Comparison of ENCODE assay signal across 22 cellular contexts in genomic region chr18:9244376-9244775, GRCh38.
DNase-seq lines count a peak whose midpoint lies in the region; ATAC-seq and TF ChIP-seq lines count a peak whose summit lies in the region.
"Had no signal": no experiment of that assay in that cellular context is flagged by ENCODE, and none has a peak within 500 bp of the region (broad histone marks: within the 10 kb centered on the region; RNA-seq: fewer than 3 reads in every experiment).

No MANE protein-coding gene starts in this region.

- no peaks in the 10 kb centered on the region for H3K27me3 ChIP-seq in ascending aorta

- no peaks in the 10 kb centered on the region for H3K4me1 ChIP-seq in ascending aorta

- intact Hi-C loops in activated CD4-positive, alpha-beta memory T cell treated with anti-CD3 and anti-CD28 coated beads for 36 hours (cut with micrococcal nuclease), result loop anchor here (5.0 kb wide), 3 partner anchors 93 to 162 kb away; no protein-coding TSS in a partner anchor
- intact Hi-C loops in ascending aorta (cut with DNase I), result no loop called here

- no peak overlapping the region for H3K27ac ChIP-seq in ascending aorta
- H3K27ac ChIP-seq: 22Rv1, C4-2B, KMS-11 had no signal

- no peaks in the 10 kb centered on the region for H3K9me3 Mint-ChIP-seq in activated T-cell treated with anti-CD3 and anti-CD28 coated beads, Interleukin-2, amount 50 U/mL, for 72 hours
- no peaks in the 10 kb centered on the region for H3K9me3 Mint-ChIP-seq in activated CD4-positive, alpha-beta memory T cell treated with anti-CD3 and anti-CD28 coated beads for 36 hours
- no peaks in the 10 kb centered on the region for H3K9me3 Mint-ChIP-seq in mesothelial cell of epicardium
- H3K9me3 Mint-ChIP-seq: CD8-positive, alpha-beta memory T cell; IgD-negative memory B cell had no signal

- POLR2A ChIA-PET in activated CD4-positive, alpha-beta memory T cell treated with anti-CD3 and anti-CD28 coated beads for 36 hours (lab: Charles Lee), result interaction anchor here (1.0 to 1.6 kb wide), 3 partner anchors 107 to 162 kb away, joined by 3 to 7 read pairs (median 6); partner anchors contain the start of gene ANKRD12

- no peaks in the 10 kb centered on the region for H3K4me1 Mint-ChIP-seq in activated T-cell treated with anti-CD3 and anti-CD28 coated beads, Interleukin-2, amount 50 U/mL, for 72 hours (ENCODE audit: low read depth)
- H3K4me1 Mint-ChIP-seq in activated CD4-positive, alpha-beta memory T cell treated with anti-CD3 and anti-CD28 coated beads for 36 hours (ENCODE audit: low read depth), result peaks cover 22% of the 10 kb centered on the region
- no peaks in the 10 kb centered on the region for H3K4me1 Mint-ChIP-seq in mesothelial cell of epicardium

- ATAC-seq in activated CD4-positive, CD25-positive, alpha-beta regulatory T cell treated with anti-CD3 and anti-CD28 coated beads, Interleukin-2, amount 50 U/mL, for 24 hours, result peak; percentile 65 to 68
- ATAC-seq in activated T-cell treated with anti-CD3 and anti-CD28 coated beads, Interleukin-2, amount 50 U/mL, for 72 hours (replicated peaks in 1 of 2), result peak; percentile 59 to 76
- ATAC-seq: Panc1 had no signal

- peaks cover 13 to 57% of the 10 kb centered on the region in 2 donors for H3K36me3 ChIP-seq in ascending aorta

- H3K9me3 ChIP-seq in ascending aorta, result no peaks in the 10 kb centered on the region

- H3K27ac Mint-ChIP-seq in activated T-cell treated with anti-CD3 and anti-CD28 coated beads, Interleukin-2, amount 50 U/mL, for 72 hours, result peak overlapping the region; percentile 97
- H3K27ac Mint-ChIP-seq in activated CD4-positive, alpha-beta memory T cell treated with anti-CD3 and anti-CD28 coated beads for 36 hours, result peak overlapping the region; percentile 84
- peak overlapping the region; percentile 12 for H3K27ac Mint-ChIP-seq in mesothelial cell of epicardium
- H3K27ac Mint-ChIP-seq: B cell had no signal

- no peak for TF ChIP-seq CTCF in mesothelial cell of epicardium (IDR thresholded peaks at IDR 0.05; ENCODE audit: unreplicated experiment)
- TF ChIP-seq CTCF in ascending aorta (IDR thresholded peaks at IDR 0.05), result no peak

- H3K4me3 Mint-ChIP-seq in activated T-cell treated with anti-CD3 and anti-CD28 coated beads, Interleukin-2, amount 50 U/mL, for 72 hours, result peak overlapping the region in 1 of 2 donors; percentile 34
- no peak overlapping the region for H3K4me3 Mint-ChIP-seq in activated CD4-positive, alpha-beta memory T cell treated with anti-CD3 and anti-CD28 coated beads for 36 hours
- no peak overlapping the region for H3K4me3 Mint-ChIP-seq in mesothelial cell of epicardium
- H3K4me3 Mint-ChIP-seq: B cell; CD8-positive, alpha-beta memory T cell had no signal

- H3K36me3 Mint-ChIP-seq in activated T-cell treated with anti-CD3 and anti-CD28 coated beads, Interleukin-2, amount 50 U/mL, for 72 hours (ENCODE audit: insufficient read depth in 2 of 2), result peaks cover 9 to 22% of the 10 kb centered on the region in 2 donors
- H3K36me3 Mint-ChIP-seq in activated CD4-positive, alpha-beta memory T cell treated with anti-CD3 and anti-CD28 coated beads for 36 hours, result peaks cover 19% of the 10 kb centered on the region
- H3K36me3 Mint-ChIP-seq in mesothelial cell of epicardium, result peaks cover 14% of the 10 kb centered on the region

- DNase-seq in activated CD4-positive, CD25-positive, alpha-beta regulatory T cell (lab: John Stamatoyannopoulos, UW), result no peak
- DNase-seq in activated T-cell treated with anti-CD3 and anti-CD28 coated beads, Interleukin-2, amount 50 U/mL, for 72 hours, result no peak
- no peak for DNase-seq in activated T-cell treated with anti-CD3 and anti-CD28 coated beads, Interleukin-2, amount 50 U/mL, for 1 hour
- no peak for DNase-seq in activated CD4-positive, alpha-beta memory T cell treated with anti-CD3 and anti-CD28 coated beads for 36 hours
- no peak for DNase-seq in mesothelial cell of epicardium (ENCODE audit: low spot score in 2 of 2, unreplicated experiment in 2 of 2)
- no peak for DNase-seq in OCI-M2 (lab: John Stamatoyannopoulos, UW; ENCODE audit: unreplicated experiment)
- DNase-seq in ascending aorta (ENCODE audit: low spot score in 2 of 2), result no peak
- DNase-seq: CD8-positive, alpha-beta memory T cell; DMS79 treated with DMSO at 0.1 percent for 48 hours; GF-D8; H7; MM.1S; NCI-H2029; NCI-H69; SHP77 treated with DMSO at 0.1 percent for 48 hours had no signal

- H3K4me3 ChIP-seq in ascending aorta, result no peak overlapping the region

- H3K27me3 Mint-ChIP-seq in activated T-cell treated with anti-CD3 and anti-CD28 coated beads, Interleukin-2, amount 50 U/mL, for 72 hours (ENCODE audit: low read depth), result no peaks in the 10 kb centered on the region
- no peaks in the 10 kb centered on the region for H3K27me3 Mint-ChIP-seq in activated CD4-positive, alpha-beta memory T cell treated with anti-CD3 and anti-CD28 coated beads for 36 hours
- H3K27me3 Mint-ChIP-seq in mesothelial cell of epicardium (ENCODE audit: low read depth), result no peaks in the 10 kb centered on the region
- H3K27me3 Mint-ChIP-seq: B cell; CD8-positive, alpha-beta memory T cell; IgD-negative memory B cell had no signal

- CTCF ChIA-PET in activated CD4-positive, alpha-beta memory T cell treated with anti-CD3 and anti-CD28 coated beads for 36 hours (lab: Charles Lee), result interaction anchor here (1.2 kb wide), 1 partner anchor 273 kb away, joined by 4 read pairs; no protein-coding TSS in a partner anchor

Comparison
In these comparisons a context has a peak if more than half of its experiments do, and no peak if none do; other contexts are left out.
1. H3K27ac Mint-ChIP-seq: peak in every context shown above with its lines; median percentile 97 in activated T-cell treated with anti-CD3 and anti-CD28 coated beads, Interleukin-2, amount 50 U/mL, for 72 hours; 84 in activated CD4-positive, alpha-beta memory T cell treated with anti-CD3 and anti-CD28 coated beads for 36 hours; 12 in mesothelial cell of epicardium.